ENCODE assay signal across 30 cellular contexts in genomic region chr16:56960681-56961281, GRCh38. TPM values are rescaled to one million over a fixed set of nuclear protein-coding genes. Genes with fewer than 3 reads are reported as not detected.
A peak's percentile ranks its signal among the peaks of the same experiment; 100 is the strongest.
DNase-seq lines count a peak whose midpoint lies in the region; ATAC-seq and TF ChIP-seq lines count a peak whose summit lies in the region.
"Had no signal": no experiment of that assay in that cellular context is flagged by ENCODE, and none has a peak within 500 bp of the region (broad histone marks: within the 10 kb centered on the region; RNA-seq: fewer than 3 reads in every experiment).

No MANE protein-coding gene starts in this region.

- H3K36me3 ChIP-seq in BE2C: no peaks in the 10 kb centered on the region
- H3K36me3 ChIP-seq: HAP-1, neutrophil, upper lobe of left lung had no signal

- TF ChIP-seq CTCF in BE2C (IDR thresholded peaks at IDR 0.05; ENCODE audit: low read depth, low read length) (no peak), fibroblast of the aortic adventitia (IDR thresholded peaks at IDR 0.05; ENCODE audit: insufficient read depth, low read length) (no peak), osteocyte (IDR thresholded peaks at IDR 0.05) (no peak)

- no peaks in the 10 kb centered on the region for H3K9me3 ChIP-seq in BE2C
- H3K9me3 ChIP-seq: Caco-2, HAP-1, neutrophil, upper lobe of left lung had no signal

- no peaks in the 10 kb centered on the region for H3K4me1 ChIP-seq in BE2C

- peaks cover 6% of the 10 kb centered on the region for H3K27me3 Mint-ChIP-seq in osteocyte (ENCODE audit: unreplicated experiment)

- H3K4me3 Mint-ChIP-seq in osteocyte (ENCODE audit: unreplicated experiment): no peak overlapping the region
- H3K4me3 Mint-ChIP-seq: activated naive CD8-positive, alpha-beta T cell treated with anti-CD3 and anti-CD28 coated beads, Interleukin-2, amount 10 ng/mL, durations not matched to agents 7 days and 5 days; T-helper 2 cell treated with Interferon-gamma antibody and Interleukin-4, amounts not matched to agents 5 μg/mL and 100 μg/mL, for 36 hours had no signal

- peak overlapping the region; percentile 23 for H3K27ac Mint-ChIP-seq in osteocyte (ENCODE audit: unreplicated experiment)
- H3K27ac Mint-ChIP-seq: activated naive CD8-positive, alpha-beta T cell treated with anti-CD3 and anti-CD28 coated beads, Interleukin-2, amount 10 ng/mL, durations not matched to agents 7 days and 5 days; T-helper 2 cell treated with Interferon-gamma antibody and Interleukin-4, amounts not matched to agents 5 μg/mL and 100 μg/mL, for 36 hours had no signal

- H3K9me3 Mint-ChIP-seq in osteocyte (ENCODE audit: unreplicated experiment): no peaks in the 10 kb centered on the region
- H3K9me3 Mint-ChIP-seq: activated naive CD8-positive, alpha-beta T cell treated with anti-CD3 and anti-CD28 coated beads, Interleukin-2, amount 10 ng/mL, durations not matched to agents 7 days and 5 days; T-helper 2 cell treated with Interferon-gamma antibody and Interleukin-4, amounts not matched to agents 5 μg/mL and 100 μg/mL, for 36 hours had no signal

- H3K4me1 Mint-ChIP-seq in osteocyte (ENCODE audit: unreplicated experiment): peaks cover 11% of the 10 kb centered on the region

- DNase-seq in BE2C (peak; percentile 24), NCI-H226 (peak; percentile 74), fibroblast of the aortic adventitia (ENCODE audit: low read depth) (peak; percentile 77), osteocyte (ENCODE audit: extremely low spot score, unreplicated experiment) (no peak), RKO (ENCODE audit: low spot score) (no peak), AG08395 (ENCODE audit: low spot score) (no peak), SIG-M5 treated with dmso at 0.1 percent for 504 hours (lab: John Stamatoyannopoulos, UW; ENCODE audit: unreplicated experiment) (no peak)
- DNase-seq: ACHN; activated CD4-positive, alpha-beta T cell treated with anti-CD3 and anti-CD28 coated beads for 4 hours; activated effector memory CD4-positive, alpha-beta T cell treated with anti-CD3 and anti-CD28 coated beads, Interleukin-2, amount 50 U/mL, for 16 hours; activated naive CD8-positive, alpha-beta T cell treated with anti-CD3 and anti-CD28 coated beads, Interleukin-2, amount 10 ng/mL, durations not matched to agents 7 days and 5 days; activated T-cell treated with anti-CD3 and anti-CD28 coated beads for 4 hours; C1 segment of cervical spinal cord; Caco-2; effector CD8-positive, alpha-beta T cell; left colon; NCI-H1417; NCI-H2081; NCI-H82; small intestine; substantia nigra; upper lobe of left lung had no signal

- H3K4me3 ChIP-seq in BE2C (ENCODE audit: low read depth, low read length) (no peak overlapping the region), fibroblast of the aortic adventitia (ENCODE audit: low read depth, low read length) (no peak overlapping the region)
- H3K4me3 ChIP-seq: HAP-1, K562, upper lobe of left lung had no signal

- ATAC-seq in HG03025 (IDR thresholded peaks at IDR 0.05; ENCODE audit: low FRiP score, unreplicated experiment): no peak
- ATAC-seq: K562, left colon had no signal

- no peaks in the 10 kb centered on the region for H3K36me3 Mint-ChIP-seq in osteocyte (ENCODE audit: unreplicated experiment)
- H3K36me3 Mint-ChIP-seq: activated naive CD8-positive, alpha-beta T cell treated with anti-CD3 and anti-CD28 coated beads, Interleukin-2, amount 10 ng/mL, durations not matched to agents 7 days and 5 days had no signal

- H3K27me3 ChIP-seq in BE2C: no peaks in the 10 kb centered on the region
- H3K27me3 ChIP-seq: neutrophil, upper lobe of left lung had no signal

RNA-seq across cellular contexts. Expression of gene CETP, which starts 1.0 kb away (rescaled TPM):
- not detected for polyA plus RNA-seq in BE2C (2012; ENCODE audit: insufficient read depth, insufficient read length, low read depth)
- total RNA-seq in fibroblast of the aortic adventitia (ENCODE audit: low replicate concordance) (not detected in 2 replicates), osteocyte (not detected in 2 replicates)
- total RNA-seq: activated naive CD8-positive, alpha-beta T cell treated with anti-CD3 and anti-CD28 coated beads, Interleukin-2, amount 10 ng/mL, durations not matched to agents 7 days and 5 days; Caco-2; HT-29; K562; MCF 10A; myocyte had no signal

RNA-seq across cellular contexts. Expression of gene NLRC5, which starts 28.6 kb away (rescaled TPM):
- polyA plus RNA-seq in BE2C (2012; ENCODE audit: insufficient read depth, insufficient read length, low read depth): 11.6 TPM
- total RNA-seq in fibroblast of the aortic adventitia (ENCODE audit: low replicate concordance) (13.0 and 31.0 TPM in 2 replicates), osteocyte (21.1 and 24.7 TPM in 2 replicates)
- polyA plus RNA-seq: K562 had no signal

RNA-seq across cellular contexts. Expression of gene HERPUD1, which starts 28.8 kb away (rescaled TPM):
- polyA plus RNA-seq in BE2C (2012; ENCODE audit: insufficient read depth, insufficient read length, low read depth): 191 TPM
- total RNA-seq in fibroblast of the aortic adventitia (ENCODE audit: low replicate concordance) (34.0 and 151 TPM in 2 replicates), osteocyte (251 and 285 TPM in 2 replicates)

Comparison
In these comparisons a context has a peak if more than half of its experiments do, and no peak if none do; other contexts are left out.
1. DNase-seq: peak in BE2C (single experiment), NCI-H226 (single experiment) and fibroblast of the aortic adventitia (single experiment); none in osteocyte (single experiment), RKO (single experiment), AG08395 (single experiment) and SIG-M5 treated with dmso at 0.1 percent for 504 hours (single experiment).